1 cellular context compared by ENCODE assay signal in genomic region chr16:474420-475122, GRCh38.
A peak's percentile ranks its signal among the peaks of the same experiment; 100 is the strongest.
TF ChIP-seq lines count a peak whose summit lies in the region.

No MANE protein-coding gene starts in this region.

TF ChIP-seq in HepG2, 621 proteins besides CTCF, POLR2A, EP300 and RAD21 (continued from another document and continues in another):
- TF ChIP-seq PAXIP1 (CRISPR knock-in tag; conservative IDR thresholded peaks at IDR 0.05) = peak; percentile 84
- TF ChIP-seq ZNF781 (CRISPR knock-in tag; IDR thresholded peaks at IDR 0.05; ENCODE audit: borderline replicate concordance, not compliant biosample characterization) = peak; percentile 54
- no peak for TF ChIP-seq AGO1 (IDR thresholded peaks at IDR 0.05; ENCODE audit: low read depth, low read length, poor library complexity, severe bottlenecking)
- TF ChIP-seq ZNF253 (CRISPR knock-in tag; IDR thresholded peaks at IDR 0.05; ENCODE audit: borderline replicate concordance) = no peak
- TF ChIP-seq THAP11 (CRISPR knock-in tag; IDR thresholded peaks at IDR 0.05) = peak; percentile 57; the same call in 1 of the 2 replicates
- TF ChIP-seq ZNF326 (CRISPR knock-in tag; IDR thresholded peaks at IDR 0.05; ENCODE audit: borderline replicate concordance) = no peak
- TF ChIP-seq KMT2A (CRISPR knock-in tag; IDR thresholded peaks at IDR 0.05) = peak; percentile 77
- TF ChIP-seq TCF12 (IDR thresholded peaks at IDR 0.05) = no peak
- 0 out of 2 replicates have a peak, but pooled peaks have one; percentile 49 for TF ChIP-seq TCF12 (CRISPR knock-in tag; IDR thresholded peaks at IDR 0.05)
- peak; percentile 54 for TF ChIP-seq BCL6 (CRISPR knock-in tag; IDR thresholded peaks at IDR 0.05)
- peak; percentile 84; the same call in 1 of the 2 replicates for TF ChIP-seq ZFP90 (CRISPR knock-in tag; IDR thresholded peaks at IDR 0.05; ENCODE audit: borderline replicate concordance)
- TF ChIP-seq NFATC3 (CRISPR knock-in tag; IDR thresholded peaks at IDR 0.05) = no peak
- TF ChIP-seq ZNF766 (CRISPR knock-in tag; IDR thresholded peaks at IDR 0.05; ENCODE audit: borderline replicate concordance) = peak; percentile 100
- TF ChIP-seq MIER2 (CRISPR knock-in tag; IDR thresholded peaks at IDR 0.05) = 0 out of 2 replicates have a peak, but pooled peaks have one; percentile 36
- peak; percentile 49 for TF ChIP-seq ARID5B (CRISPR knock-in tag; IDR thresholded peaks at IDR 0.05)
- TF ChIP-seq HDAC1 (CRISPR knock-in tag; IDR thresholded peaks at IDR 0.05) = peak; percentile 36; the same call in 1 of the 2 replicates
- TF ChIP-seq MAX (IDR thresholded peaks at IDR 0.05) = 0 out of 2 replicates have a peak, but pooled peaks have one; percentile 0
- peak; percentile 88 for TF ChIP-seq POLR2G (IDR thresholded peaks at IDR 0.05; ENCODE audit: low read depth, low read length)
- TF ChIP-seq ISL2 (CRISPR knock-in tag; IDR thresholded peaks at IDR 0.05) = peak; percentile 51; the same call in 1 of the 2 replicates
- TF ChIP-seq, protein P1, sequence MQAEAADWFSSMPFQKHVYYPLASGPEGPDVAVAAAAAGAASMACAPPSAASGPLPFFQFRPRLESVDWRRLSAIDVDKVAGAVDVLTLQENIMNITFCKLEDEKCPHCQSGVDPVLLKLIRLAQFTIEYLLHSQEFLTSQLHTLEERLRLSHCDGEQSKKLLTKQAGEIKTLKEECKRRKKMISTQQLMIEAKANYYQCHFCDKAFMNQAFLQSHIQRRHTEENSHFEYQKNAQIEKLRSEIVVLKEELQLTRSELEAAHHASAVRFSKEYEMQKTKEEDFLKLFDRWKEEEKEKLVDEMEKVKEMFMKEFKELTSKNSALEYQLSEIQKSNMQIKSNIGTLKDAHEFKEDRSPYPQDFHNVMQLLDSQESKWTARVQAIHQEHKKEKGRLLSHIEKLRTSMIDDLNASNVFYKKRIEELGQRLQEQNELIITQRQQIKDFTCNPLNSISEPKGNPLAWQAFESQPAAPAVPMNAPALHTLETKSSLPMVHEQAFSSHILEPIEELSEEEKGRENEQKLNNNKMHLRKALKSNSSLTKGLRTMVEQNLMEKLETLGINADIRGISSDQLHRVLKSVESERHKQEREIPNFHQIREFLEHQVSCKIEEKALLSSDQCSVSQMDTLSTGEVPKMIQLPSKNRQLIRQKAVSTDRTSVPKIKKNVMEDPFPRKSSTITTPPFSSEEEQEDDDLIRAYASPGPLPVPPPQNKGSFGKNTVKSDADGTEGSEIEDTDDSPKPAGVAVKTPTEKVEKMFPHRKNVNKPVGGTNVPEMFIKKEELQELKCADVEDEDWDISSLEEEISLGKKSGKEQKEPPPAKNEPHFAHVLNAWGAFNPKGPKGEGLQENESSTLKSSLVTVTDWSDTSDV (CRISPR knock-in tag; IDR thresholded peaks at IDR 0.05) = 0 out of 2 replicates have a peak, but pooled peaks have one; percentile 43
- TF ChIP-seq WIZ (CRISPR knock-in tag; IDR thresholded peaks at IDR 0.05) = no peak
- no peak for TF ChIP-seq ZNF7 (CRISPR knock-in tag; IDR thresholded peaks at IDR 0.05)
- TF ChIP-seq PAX8 (CRISPR knock-in tag; IDR thresholded peaks at IDR 0.05; ENCODE audit: borderline replicate concordance) = 0 out of 2 replicates have a peak, but pooled peaks have one; percentile 5
- 0 out of 2 replicates have a peak, but pooled peaks have one; percentile 61 for TF ChIP-seq ZMYM2 (CRISPR knock-in tag; IDR thresholded peaks at IDR 0.05)
- peak; percentile 42 for TF ChIP-seq ZNF574 (CRISPR knock-in tag; IDR thresholded peaks at IDR 0.05)
- no peak for TF ChIP-seq NFE2L1 (CRISPR knock-in tag; IDR thresholded peaks at IDR 0.05; ENCODE audit: borderline replicate concordance)
- 0 out of 2 replicates have a peak, but pooled peaks have one; percentile 53 for TF ChIP-seq GZF1 (CRISPR knock-in tag; IDR thresholded peaks at IDR 0.05)
- TF ChIP-seq FOXA3 (CRISPR knock-in tag; IDR thresholded peaks at IDR 0.05) = peak; percentile 28; the same call in 1 of the 2 replicates
- TF ChIP-seq ZSCAN30 (CRISPR knock-in tag; IDR thresholded peaks at IDR 0.05) = no peak
- TF ChIP-seq PPARG (CRISPR knock-in tag; conservative IDR thresholded peaks at IDR 0.05) = 0 out of 2 replicates have a peak, but pooled peaks have one; percentile 42
- TF ChIP-seq ZNF577 (CRISPR knock-in tag; IDR thresholded peaks at IDR 0.05; ENCODE audit: borderline replicate concordance, low read depth) = no peak
- TF ChIP-seq, protein P2, sequence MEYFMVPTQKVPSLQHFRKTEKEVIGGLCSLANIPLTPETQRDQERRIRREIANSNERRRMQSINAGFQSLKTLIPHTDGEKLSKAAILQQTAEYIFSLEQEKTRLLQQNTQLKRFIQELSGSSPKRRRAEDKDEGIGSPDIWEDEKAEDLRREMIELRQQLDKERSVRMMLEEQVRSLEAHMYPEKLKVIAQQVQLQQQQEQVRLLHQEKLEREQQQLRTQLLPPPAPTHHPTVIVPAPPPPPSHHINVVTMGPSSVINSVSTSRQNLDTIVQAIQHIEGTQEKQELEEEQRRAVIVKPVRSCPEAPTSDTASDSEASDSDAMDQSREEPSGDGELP (IDR thresholded peaks at IDR 0.05; ENCODE audit: borderline replicate concordance, low read depth) = peak; percentile 42; the same call in 1 of the 2 replicates
- TF ChIP-seq FOXK1 (CRISPR knock-in tag; IDR thresholded peaks at IDR 0.05; ENCODE audit: borderline replicate concordance, low read depth) = peak; percentile 16; the same call in 1 of the 2 replicates
- no peak for TF ChIP-seq GPN1 (CRISPR knock-in tag; IDR thresholded peaks at IDR 0.05; ENCODE audit: borderline replicate concordance)
- TF ChIP-seq, protein P3, sequence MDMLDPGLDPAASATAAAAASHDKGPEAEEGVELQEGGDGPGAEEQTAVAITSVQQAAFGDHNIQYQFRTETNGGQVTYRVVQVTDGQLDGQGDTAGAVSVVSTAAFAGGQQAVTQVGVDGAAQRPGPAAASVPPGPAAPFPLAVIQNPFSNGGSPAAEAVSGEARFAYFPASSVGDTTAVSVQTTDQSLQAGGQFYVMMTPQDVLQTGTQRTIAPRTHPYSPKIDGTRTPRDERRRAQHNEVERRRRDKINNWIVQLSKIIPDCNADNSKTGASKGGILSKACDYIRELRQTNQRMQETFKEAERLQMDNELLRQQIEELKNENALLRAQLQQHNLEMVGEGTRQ (IDR thresholded peaks at IDR 0.05; ENCODE audit: low read depth, low read length) = no peak
- TF ChIP-seq, protein P3 (CRISPR knock-in tag; IDR thresholded peaks at IDR 0.05; ENCODE audit: borderline replicate concordance) = no peak
- TF ChIP-seq TAF1 (CRISPR knock-in tag; IDR thresholded peaks at IDR 0.05) = peak; percentile 70
- peak; percentile 76 for TF ChIP-seq ESRRA (CRISPR knock-in tag; IDR thresholded peaks at IDR 0.05; ENCODE audit: low read depth)
- TF ChIP-seq, protein P4, sequence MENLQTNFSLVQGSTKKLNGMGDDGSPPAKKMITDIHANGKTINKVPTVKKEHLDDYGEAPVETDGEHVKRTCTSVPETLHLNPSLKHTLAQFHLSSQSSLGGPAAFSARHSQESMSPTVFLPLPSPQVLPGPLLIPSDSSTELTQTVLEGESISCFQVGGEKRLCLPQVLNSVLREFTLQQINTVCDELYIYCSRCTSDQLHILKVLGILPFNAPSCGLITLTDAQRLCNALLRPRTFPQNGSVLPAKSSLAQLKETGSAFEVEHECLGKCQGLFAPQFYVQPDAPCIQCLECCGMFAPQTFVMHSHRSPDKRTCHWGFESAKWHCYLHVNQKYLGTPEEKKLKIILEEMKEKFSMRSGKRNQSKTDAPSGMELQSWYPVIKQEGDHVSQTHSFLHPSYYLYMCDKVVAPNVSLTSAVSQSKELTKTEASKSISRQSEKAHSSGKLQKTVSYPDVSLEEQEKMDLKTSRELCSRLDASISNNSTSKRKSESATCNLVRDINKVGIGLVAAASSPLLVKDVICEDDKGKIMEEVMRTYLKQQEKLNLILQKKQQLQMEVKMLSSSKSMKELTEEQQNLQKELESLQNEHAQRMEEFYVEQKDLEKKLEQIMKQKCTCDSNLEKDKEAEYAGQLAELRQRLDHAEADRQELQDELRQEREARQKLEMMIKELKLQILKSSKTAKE (CRISPR knock-in tag; IDR thresholded peaks at IDR 0.05; ENCODE audit: borderline replicate concordance) = peak; percentile 62; the same call in 1 of the 2 replicates
- peak; percentile 47; the same call in 1 of the 2 replicates for TF ChIP-seq MYC (CRISPR knock-in tag; IDR thresholded peaks at IDR 0.05; ENCODE audit: borderline replicate concordance)
- 0 out of 2 replicates have a peak, but pooled peaks have one; percentile 48 for TF ChIP-seq ZFP37 (CRISPR knock-in tag; IDR thresholded peaks at IDR 0.05; ENCODE audit: borderline replicate concordance)
